In the genomic region with DNA sequence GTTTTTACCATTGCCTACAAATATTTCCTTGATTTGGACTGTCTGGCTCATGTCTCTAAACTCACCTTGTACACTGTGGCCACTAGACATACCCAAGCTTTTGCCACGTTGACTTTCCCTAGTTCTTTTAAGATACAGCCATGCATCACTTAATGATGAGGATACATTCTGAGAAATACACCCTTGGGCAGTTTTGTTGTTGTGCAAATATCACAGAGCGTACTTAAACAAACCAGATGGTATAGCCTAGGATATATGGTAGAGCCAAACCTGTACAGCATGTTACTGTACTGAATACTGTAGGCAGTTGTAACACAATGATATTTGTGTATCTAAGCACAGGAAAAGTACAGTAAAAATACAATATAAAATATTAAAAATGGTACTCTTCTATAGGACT, we compare ENCODE assay signal across 23 cellular contexts. TPM values are rescaled to one million over a fixed set of nuclear protein-coding genes. Genes with fewer than 3 reads are reported as not detected.
DNase-seq lines count a peak whose midpoint lies in the region; ATAC-seq and TF ChIP-seq lines count a peak whose summit lies in the region.
"Had no signal": no experiment of that assay in that cellular context is flagged by ENCODE, and none has a peak within 500 bp of the region (broad histone marks: within the 10 kb centered on the region; RNA-seq: fewer than 3 reads in every experiment).

No MANE protein-coding gene starts in this region.

- peak; percentile 46 for DNase-seq in LNCaP clone FGC (ENCODE audit: low read depth)
- peak; percentile 53 for DNase-seq in epithelial cell of esophagus (ENCODE audit: low read depth)
- no peak for DNase-seq in mucosa of descending colon
- DNase-seq in GM13976 (ENCODE audit: low spot score) = no peak
- DNase-seq: AML-193; CD4-positive, alpha-beta T cell; COR-L47; DMS 273 treated with DMSO at 0.1 percent for 48 hours; DMS79; GF-D8; H9; KBM-7; MG63; NCI-H1694 treated with DMSO at 0.1 percent for 48 hours; NCI-H2081; NCI-H510A; NCI-H774 had no signal

- no peaks in the 10 kb centered on the region for H3K36me3 ChIP-seq in mucosa of descending colon (ENCODE audit: low read depth)
- H3K36me3 ChIP-seq: BLaER1 treated with 17β-estradiol and CSF1 and Interleukin-3, amounts not matched to agents 10 nM and 100 nM; MG63 had no signal

- peaks cover 9% of the 10 kb centered on the region for H3K4me1 ChIP-seq in mucosa of descending colon (ENCODE audit: low read depth)
- H3K4me1 ChIP-seq: BLaER1 treated with 17β-estradiol and CSF1 and Interleukin-3, amounts not matched to agents 10 nM and 100 nM had no signal

- in situ Hi-C loops in GM13976 (cut with MboI; ENCODE audit: low sequenced_read_pairs, unreplicated experiment) = no loop called here

- peak overlapping the region; percentile 76 for H3K27ac ChIP-seq in 22Rv1
- H3K27ac ChIP-seq: BLaER1 treated with 17β-estradiol and CSF1 and Interleukin-3, amounts not matched to agents 10 nM and 100 nM; SJSA1 had no signal

- TF ChIP-seq CTCF in 22Rv1 (IDR thresholded peaks at IDR 0.05) = no peak
- TF ChIP-seq CTCF in LNCaP clone FGC (IDR thresholded peaks at IDR 0.05; ENCODE audit: control insufficient read depth, extremely low read depth, insufficient read depth) = no peak
- TF ChIP-seq CTCF in epithelial cell of esophagus (IDR thresholded peaks at IDR 0.05; ENCODE audit: insufficient read depth, low read depth, low read length, missing control alignments) = no peak
- TF ChIP-seq CTCF in mucosa of descending colon (IDR thresholded peaks at IDR 0.05) = no peak
- no peak for TF ChIP-seq CTCF in GM13976 (IDR thresholded peaks at IDR 0.05; ENCODE audit: borderline replicate concordance, control extremely low read depth, extremely low read depth, insufficient read depth, missing control alignments)

- intact Hi-C loops in mucosa of descending colon (cut with DNase I, micrococcal nuclease) = no loop called here

- ATAC-seq in mucosa of descending colon (peak; percentile 13), HG03378 (IDR thresholded peaks at IDR 0.05; ENCODE audit: unreplicated experiment) (no peak), GM21717 (IDR thresholded peaks at IDR 0.05; ENCODE audit: unreplicated experiment) (no peak)
- ATAC-seq: GM23338 had no signal

- H3K9me3 ChIP-seq in mucosa of descending colon = no peaks in the 10 kb centered on the region
- H3K9me3 ChIP-seq: MG63, SJSA1 had no signal

- H3K4me3 ChIP-seq in LNCaP clone FGC (ENCODE audit: low read depth, low read length) = no peak overlapping the region
- no peak overlapping the region for H3K4me3 ChIP-seq in epithelial cell of esophagus (ENCODE audit: low read length)
- H3K4me3 ChIP-seq in mucosa of descending colon = no peak overlapping the region
- H3K4me3 ChIP-seq: BLaER1 treated with 17β-estradiol and CSF1 and Interleukin-3, amounts not matched to agents 10 nM and 100 nM; GM23338; MG63; SJSA1 had no signal

RNA-seq across cellular contexts. Expression of a gene that starts 5.5 kb away (rescaled TPM):
- 10 to 100 TPM in 1 of 3 donors, 1 to 10 TPM in 2; 3.0 to 46.4 (median 6.8) TPM for total RNA-seq in mucosa of descending colon

Comparison
In these comparisons a context has a peak if more than half of its experiments do, and no peak if none do; other contexts are left out.
1. DNase-seq: peak in LNCaP clone FGC (single experiment) and epithelial cell of esophagus (single experiment); none in mucosa of descending colon (0 of 3) and GM13976 (single experiment).